20 cellular contexts compared by ENCODE assay signal in genomic region chr4:32488690-32489089, GRCh38.
"Had no signal": no experiment of that assay in that cellular context is flagged by ENCODE, and none has a peak within 500 bp of the region (broad histone marks: within the 10 kb centered on the region; RNA-seq: fewer than 3 reads in every experiment).

No MANE protein-coding gene starts in this region.

- H2AFZ ChIP-seq: neural progenitor cell had no signal

- H3K9ac ChIP-seq: neural progenitor cell had no signal

- H3K4me2 ChIP-seq: neural progenitor cell had no signal

- H3K9me3 ChIP-seq: esophagus muscularis mucosa, left ventricle myocardium inferior, mucosa of descending colon, right atrium auricular region, tibial artery had no signal

- H3K27me3 Mint-ChIP-seq: activated naive CD4-positive, alpha-beta T cell treated with anti-CD3 and anti-CD28 coated beads, Interleukin-2, amount 50 U/mL, for 24 hours; naive B cell; progenitor cell of endocrine pancreas; T-helper 17 cell had no signal

- H3K4me3 Mint-ChIP-seq: activated naive CD4-positive, alpha-beta T cell treated with anti-CD3 and anti-CD28 coated beads, Interleukin-2, amount 50 U/mL, for 24 hours; brain; naive B cell; neural progenitor cell; T-helper 17 cell had no signal

- H3K9me3 Mint-ChIP-seq: naive B cell, neural progenitor cell had no signal

- H3K4me1 Mint-ChIP-seq: activated naive CD4-positive, alpha-beta T cell treated with anti-CD3 and anti-CD28 coated beads, Interleukin-2, amount 50 U/mL, for 24 hours; naive B cell; T-helper 17 cell had no signal

- ATAC-seq: mucosa of descending colon; stimulated activated naive CD8-positive, alpha-beta T cell treated with anti-CD3 and anti-CD28 coated beads, Interleukin-15, Interleukin-2, amounts not matched to agents 100 U/mL and 50 U/mL, for 24 hours; T-helper 17 cell had no signal

- H3K27ac Mint-ChIP-seq: activated naive CD4-positive, alpha-beta T cell treated with anti-CD3 and anti-CD28 coated beads, Interleukin-2, amount 50 U/mL, for 24 hours; brain; naive B cell; neural progenitor cell; progenitor cell of endocrine pancreas; T-helper 17 cell had no signal

- H3K36me3 ChIP-seq: esophagus muscularis mucosa, left ventricle myocardium inferior, neural progenitor cell, right atrium auricular region, tibial artery had no signal

- H3K27me3 ChIP-seq: esophagus muscularis mucosa, neural progenitor cell, right atrium auricular region, tibial artery had no signal

- H3K4me3 ChIP-seq: esophagus muscularis mucosa, left ventricle myocardium inferior, mucosa of descending colon, neural progenitor cell, right atrium auricular region, tibial artery had no signal

- DNase-seq: activated CD4-positive, alpha-beta T cell treated with anti-CD3 and anti-CD28 coated beads for 1 hour; activated CD8-positive, alpha-beta memory T cell treated with anti-CD3 and anti-CD28 coated beads for 24 hours; activated gamma-delta T cell; amygdala; cortex of kidney; left ventricle myocardium inferior; mucosa of descending colon; naive B cell; stimulated activated CD4-positive, alpha-beta T cell treated with anti-CD3 and anti-CD28 coated beads, Interleukin-2, amount 100 ng/mL, for 24 hours; stimulated activated naive CD8-positive, alpha-beta T cell treated with anti-CD3 and anti-CD28 coated beads, Interleukin-15, Interleukin-2, amounts not matched to agents 100 U/mL and 50 U/mL, for 24 hours; substantia nigra; T-helper 17 cell; tibial artery had no signal

- H3K4me1 ChIP-seq: esophagus muscularis mucosa, left ventricle myocardium inferior, right atrium auricular region, tibial artery had no signal

- H3K27ac ChIP-seq: esophagus muscularis mucosa, left ventricle myocardium inferior, neural progenitor cell, right atrium auricular region, tibial artery, VCaP had no signal

- H3K36me3 Mint-ChIP-seq: activated naive CD4-positive, alpha-beta T cell treated with anti-CD3 and anti-CD28 coated beads, Interleukin-2, amount 50 U/mL, for 24 hours; brain; naive B cell; neural progenitor cell had no signal
